Comparison of ENCODE assay signal across 16 cellular contexts in the genomic region with DNA sequence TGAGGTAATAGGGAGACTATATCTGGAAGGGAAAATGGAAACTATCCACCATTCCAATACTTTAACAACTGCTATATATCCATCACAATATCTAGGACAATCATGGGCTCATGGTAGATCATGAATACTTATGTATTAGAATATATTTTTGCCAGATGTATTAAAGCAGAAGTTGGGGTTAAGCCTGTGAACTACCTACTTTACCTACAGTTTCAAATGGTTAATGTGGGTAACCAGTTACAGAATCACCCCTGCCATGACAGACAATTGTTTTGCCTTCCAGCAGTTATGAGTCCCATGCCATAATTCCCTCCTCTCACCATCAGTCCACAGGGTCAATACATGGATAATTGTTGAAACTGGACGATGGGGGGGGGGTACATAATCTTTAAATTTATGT. TPM values are rescaled to one million over a fixed set of nuclear protein-coding genes. Genes with fewer than 3 reads are reported as not detected.
DNase-seq lines count a peak whose midpoint lies in the region; ATAC-seq and FAIRE-seq lines count a peak whose summit lies in the region.
"Had no signal": no experiment of that assay in that cellular context is flagged by ENCODE, and none has a peak within 500 bp of the region (broad histone marks: within the 10 kb centered on the region; RNA-seq: fewer than 3 reads in every experiment).

No MANE protein-coding gene starts in this region.

- FAIRE-seq in urothelium cell line (lab: Jason Lieb, UNC), result no peak

- no peaks in the 10 kb centered on the region for H3K9me3 Mint-ChIP-seq in naive B cell
- H3K9me3 Mint-ChIP-seq in naive thymus-derived CD8-positive, alpha-beta T cell, result no peaks in the 10 kb centered on the region
- H3K9me3 Mint-ChIP-seq: activated T-helper 17 cell treated with anti-CD3 and anti-CD28 coated beads, Interleukin-2, amount 50 U/mL, for 72 hours; brain had no signal

- no peak overlapping the region for H3K27ac Mint-ChIP-seq in naive B cell
- H3K27ac Mint-ChIP-seq in naive thymus-derived CD8-positive, alpha-beta T cell, result no peak overlapping the region
- H3K27ac Mint-ChIP-seq: activated T-helper 17 cell treated with anti-CD3 and anti-CD28 coated beads, Interleukin-2, amount 50 U/mL, for 72 hours; brain had no signal

- POLR2A ChIA-PET in naive thymus-derived CD8-positive, alpha-beta T cell (lab: Charles Lee), result no interaction called here

- DNase-seq in naive B cell (no peak), urothelium cell line (ENCODE audit: low spot score) (no peak), iPS-NIHi11 (ENCODE audit: low spot score) (no peak)
- no peak for DNase-seq in naive thymus-derived CD8-positive, alpha-beta T cell
- DNase-seq in activated naive CD4-positive, alpha-beta T cell treated with Interleukin-2 at 50 U/mL for 16 hours, result no peak
- DNase-seq: Caco-2; ovary; SHP77 treated with DMSO at 0.1 percent for 48 hours; stimulated activated CD4-positive, alpha-beta T cell treated with anti-CD3 and anti-CD28 coated beads, Interleukin-1b, Interleukin-23, amount 100 ng/mL, for 48 hours; stimulated activated naive CD8-positive, alpha-beta T cell treated with anti-CD3 and anti-CD28 coated beads, Interleukin-15, Interleukin-2, amounts not matched to agents 100 U/mL and 50 U/mL, for 24 hours had no signal

- peaks cover 4 to 9% (median 5%) of the 10 kb centered on the region in 3 donors for H3K27me3 Mint-ChIP-seq in naive B cell
- peaks cover 0 to 9% (median 1%) of the 10 kb centered on the region in 5 donors for H3K27me3 Mint-ChIP-seq in naive thymus-derived CD8-positive, alpha-beta T cell
- H3K27me3 Mint-ChIP-seq: brain had no signal

- no peak overlapping the region for H3K4me3 Mint-ChIP-seq in naive B cell
- no peak overlapping the region for H3K4me3 Mint-ChIP-seq in naive thymus-derived CD8-positive, alpha-beta T cell
- H3K4me3 Mint-ChIP-seq: activated T-helper 17 cell treated with anti-CD3 and anti-CD28 coated beads, Interleukin-2, amount 50 U/mL, for 72 hours; brain had no signal

- no peaks in the 10 kb centered on the region for H3K36me3 Mint-ChIP-seq in naive B cell
- H3K36me3 Mint-ChIP-seq in naive thymus-derived CD8-positive, alpha-beta T cell, result no peaks in the 10 kb centered on the region
- H3K36me3 Mint-ChIP-seq: brain had no signal

- ATAC-seq in GM19023 (IDR thresholded peaks at IDR 0.05; ENCODE audit: unreplicated experiment) (peak; percentile 58), GM21723 (IDR thresholded peaks at IDR 0.05; ENCODE audit: unreplicated experiment) (peak; percentile 72), HG03135 (IDR thresholded peaks at IDR 0.05; ENCODE audit: unreplicated experiment) (peak; percentile 56), naive B cell (ENCODE audit: low read depth in 2 of 2) (peak; percentile 43 to 48)
- ATAC-seq in naive thymus-derived CD8-positive, alpha-beta T cell, result no peak
- ATAC-seq: activated CD4-positive, CD25-positive, alpha-beta regulatory T cell treated with anti-CD3 and anti-CD28 coated beads, Interleukin-2, amount 50 U/mL, for 24 hours; activated T-helper 17 cell treated with anti-CD3 and anti-CD28 coated beads, Interleukin-2, amount 50 U/mL, for 72 hours; stimulated activated naive CD8-positive, alpha-beta T cell treated with anti-CD3 and anti-CD28 coated beads, Interleukin-15, Interleukin-2, amounts not matched to agents 100 U/mL and 50 U/mL, for 24 hours had no signal

- H3K4me1 Mint-ChIP-seq in naive B cell, result peaks cover 4 to 11% (median 8%) of the 10 kb centered on the region in 3 donors
- H3K4me1 Mint-ChIP-seq in naive thymus-derived CD8-positive, alpha-beta T cell, result peaks cover 0 to 3% (median 0%) of the 10 kb centered on the region in 4 donors
- H3K4me1 Mint-ChIP-seq: activated T-helper 17 cell treated with anti-CD3 and anti-CD28 coated beads, Interleukin-2, amount 50 U/mL, for 72 hours; brain had no signal

RNA-seq across cellular contexts. Expression of a gene that starts 29.9 kb away (rescaled TPM):
- polyA plus RNA-seq in naive B cell (ENCODE audit: low read depth in 6 of 6), result 1 to 10 TPM; 1.4 to 6.8 (median 3.0) TPM
- total RNA-seq in naive thymus-derived CD8-positive, alpha-beta T cell, result not detected
- polyA plus RNA-seq in naive thymus-derived CD8-positive, alpha-beta T cell, result not detected

Comparison
In these comparisons a context has a peak if more than half of its experiments do, and no peak if none do; other contexts are left out.
1. ATAC-seq: peak in GM19023 (single experiment), GM21723 (single experiment), HG03135 (single experiment) and naive B cell (2 of 2); none in naive thymus-derived CD8-positive, alpha-beta T cell (0 of 2).